ENCODE assay signal across 8 cellular contexts in genomic region chr17:37608369-37609169, GRCh38. TPM values are rescaled to one million over a fixed set of nuclear protein-coding genes. Genes with fewer than 3 reads are reported as not detected.
DNase-seq lines count a peak whose midpoint lies in the region; ATAC-seq and TF ChIP-seq lines count a peak whose summit lies in the region.

No MANE protein-coding gene starts in this region.

- H3K27me3 Mint-ChIP-seq in chondrocyte (ENCODE audit: low read depth), result no peaks in the 10 kb centered on the region
- H3K27me3 Mint-ChIP-seq in stimulated activated naive CD8-positive, alpha-beta T cell treated with anti-CD3 and anti-CD28 coated beads, Interleukin-15, amount 100 ng/mL, for 72 hours, result no peaks in the 10 kb centered on the region

- ATAC-seq in GM21360 (IDR thresholded peaks at IDR 0.05; ENCODE audit: unreplicated experiment), result peak; percentile 27
- peak; percentile 18 for ATAC-seq in stimulated activated naive CD8-positive, alpha-beta T cell treated with anti-CD3 and anti-CD28 coated beads, Interleukin-15, amount 100 ng/mL, for 72 hours

- DNase-seq in COLO668 (lab: John Stamatoyannopoulos, UW; ENCODE audit: unreplicated experiment) (peak; percentile 25), HuH-7.5 (ENCODE audit: low spot score) (peak; percentile 32), RWPE1 (ENCODE audit: low spot score) (peak; percentile 15), chondrocyte (ENCODE audit: low spot score) (no peak), kidney tubule cell (ENCODE audit: low spot score) (peak; percentile 57), OCI-M2 (lab: John Stamatoyannopoulos, UW; ENCODE audit: unreplicated experiment) (no peak)
- DNase-seq in stimulated activated naive CD8-positive, alpha-beta T cell treated with anti-CD3 and anti-CD28 coated beads, Interleukin-15, amount 100 ng/mL, for 72 hours, result peak in 1 of 2 donors; percentile 8

- peaks cover 2% of the 10 kb centered on the region for H3K36me3 Mint-ChIP-seq in chondrocyte (ENCODE audit: low read depth)

- TF ChIP-seq CTCF in RWPE1 (conservative IDR thresholded peaks at IDR 0.05; ENCODE audit: low read depth), result no peak
- TF ChIP-seq CTCF in chondrocyte (IDR thresholded peaks at IDR 0.05), result no peak

- H3K4me1 Mint-ChIP-seq in chondrocyte (ENCODE audit: low read depth), result peaks cover 57% of the 10 kb centered on the region
- peaks cover 41% of the 10 kb centered on the region for H3K4me1 Mint-ChIP-seq in stimulated activated naive CD8-positive, alpha-beta T cell treated with anti-CD3 and anti-CD28 coated beads, Interleukin-15, amount 100 ng/mL, for 72 hours

- CTCF ChIA-PET in RWPE1 (lab: Yijun Ruan, JAX), result interaction anchor here (0.7 kb wide), 1 partner anchor 29 kb away, joined by 4 read pairs; no protein-coding TSS in a partner anchor

- H3K27ac ChIP-seq in RWPE1, result peak overlapping the region; percentile 81

- no peaks in the 10 kb centered on the region for H3K9me3 Mint-ChIP-seq in chondrocyte (ENCODE audit: low read depth)
- no peaks in the 10 kb centered on the region for H3K9me3 Mint-ChIP-seq in stimulated activated naive CD8-positive, alpha-beta T cell treated with anti-CD3 and anti-CD28 coated beads, Interleukin-15, amount 100 ng/mL, for 72 hours

- H3K27ac Mint-ChIP-seq in chondrocyte (ENCODE audit: unreplicated experiment), result peak overlapping the region; percentile 93
- peak overlapping the region; percentile 83 to 98 for H3K27ac Mint-ChIP-seq in stimulated activated naive CD8-positive, alpha-beta T cell treated with anti-CD3 and anti-CD28 coated beads, Interleukin-15, amount 100 ng/mL, for 72 hours

- H3K4me3 Mint-ChIP-seq in chondrocyte (ENCODE audit: unreplicated experiment), result peak overlapping the region; percentile 83
- H3K4me3 Mint-ChIP-seq in stimulated activated naive CD8-positive, alpha-beta T cell treated with anti-CD3 and anti-CD28 coated beads, Interleukin-15, amount 100 ng/mL, for 72 hours, result peak overlapping the region; percentile 83 to 95

- POLR2A ChIA-PET in RWPE1 (lab: Yijun Ruan, JAX; ENCODE audit: low non-redundant PET), result no interaction called here

RNA-seq across cellular contexts. Expression of gene SYNRG, which starts 0.6 kb away (rescaled TPM):
- 35.1 to 48.7 TPM (median 35.6 TPM) in 3 replicates for total RNA-seq in chondrocyte

RNA-seq across cellular contexts. Expression of gene DDX52, which starts 34.7 kb away (rescaled TPM):
- 43.4 to 44.7 TPM (median 43.9 TPM) in 3 replicates for total RNA-seq in chondrocyte

Comparison
In these comparisons a context has a peak if more than half of its experiments do, and no peak if none do; other contexts are left out.
1. DNase-seq: peak in COLO668 (single experiment), HuH-7.5 (single experiment), RWPE1 (single experiment) and kidney tubule cell (single experiment); none in chondrocyte (single experiment) and OCI-M2 (single experiment).